In genomic region chr5:169149317-169149716, GRCh38 we compare ENCODE assay signal across 15 cellular contexts.
DNase-seq lines count a peak whose midpoint lies in the region; ATAC-seq and TF ChIP-seq lines count a peak whose summit lies in the region.
"Had no signal": no experiment of that assay in that cellular context is flagged by ENCODE, and none has a peak within 500 bp of the region (broad histone marks: within the 10 kb centered on the region; RNA-seq: fewer than 3 reads in every experiment).

No MANE protein-coding gene starts in this region.

- no peak for TF ChIP-seq POLR2A in testis (IDR thresholded peaks at IDR 0.05)

- CTCF ChIA-PET in activated CD8-positive, alpha-beta memory T cell treated with anti-CD3 and anti-CD28 coated beads, Interleukin-2, amount 10 ng/mL, durations not matched to agents 7 days and 5 days (lab: Charles Lee): no interaction called here

- H3K27ac ChIP-seq in testis: no peak overlapping the region
- H3K27ac ChIP-seq: SJSA1, transverse colon had no signal

- peak; percentile 5 for DNase-seq in NCI-H1092 treated with DMSO at 0.1 percent for 48 hours (lab: John Stamatoyannopoulos, UW)
- no peak for DNase-seq in NCI-H1092 (lab: John Stamatoyannopoulos, UW)
- DNase-seq in NCI-H82 treated with DMSO at 0.1 percent for 48 hours (lab: John Stamatoyannopoulos, UW; ENCODE audit: unreplicated experiment): peak; percentile 10
- peak; percentile 15 for DNase-seq in endothelial cell (ENCODE audit: low spot score)
- DNase-seq in progenitor cell of endocrine pancreas (ENCODE audit: low spot score, unreplicated experiment): no peak
- no peak for DNase-seq in NOMO-1 treated with dmso at 0.1 percent for 144 hours (lab: John Stamatoyannopoulos, UW; ENCODE audit: unreplicated experiment)
- DNase-seq in activated CD8-positive, alpha-beta memory T cell treated with anti-CD3 and anti-CD28 coated beads, Interleukin-2, amount 10 ng/mL, durations not matched to agents 7 days and 5 days: no peak
- DNase-seq in testis: no peak
- DNase-seq: activated CD4-positive, alpha-beta T cell treated with anti-CD3 and anti-CD28 coated beads for 1 hour; activated T-cell treated with anti-CD3 and anti-CD28 coated beads, Interleukin-2, amount 50 U/mL, for 4 hours; anterior cingulate cortex; effector CD4-positive, alpha-beta T cell; left cardiac atrium; transverse colon had no signal

- H3K4me3 ChIP-seq in testis: no peak overlapping the region
- H3K4me3 ChIP-seq: SJSA1, transverse colon had no signal

- H3K27ac Mint-ChIP-seq in endothelial cell (ENCODE audit: unreplicated experiment): no peak overlapping the region
- H3K27ac Mint-ChIP-seq in progenitor cell of endocrine pancreas: no peak overlapping the region
- H3K27ac Mint-ChIP-seq in activated CD8-positive, alpha-beta memory T cell treated with anti-CD3 and anti-CD28 coated beads, Interleukin-2, amount 10 ng/mL, durations not matched to agents 7 days and 5 days: no peak overlapping the region

- H3K4me1 Mint-ChIP-seq in endothelial cell (ENCODE audit: unreplicated experiment) (no peaks in the 10 kb centered on the region), progenitor cell of endocrine pancreas (ENCODE audit: low read depth) (peaks cover 10% of the 10 kb centered on the region)
- H3K4me1 Mint-ChIP-seq in activated CD8-positive, alpha-beta memory T cell treated with anti-CD3 and anti-CD28 coated beads, Interleukin-2, amount 10 ng/mL, durations not matched to agents 7 days and 5 days: no peaks in the 10 kb centered on the region

- H3K9me3 Mint-ChIP-seq in endothelial cell (ENCODE audit: unreplicated experiment): no peaks in the 10 kb centered on the region
- no peaks in the 10 kb centered on the region for H3K9me3 Mint-ChIP-seq in progenitor cell of endocrine pancreas (ENCODE audit: low read depth)
- no peaks in the 10 kb centered on the region for H3K9me3 Mint-ChIP-seq in activated CD8-positive, alpha-beta memory T cell treated with anti-CD3 and anti-CD28 coated beads, Interleukin-2, amount 10 ng/mL, durations not matched to agents 7 days and 5 days (ENCODE audit: low read depth)
- H3K9me3 Mint-ChIP-seq: activated T-cell treated with anti-CD3 and anti-CD28 coated beads, Interleukin-2, amount 50 U/mL, for 4 hours had no signal

- 58 to 81% methylated on average over 4 of the region's 4 CpGs for WGBS in testis, 2 donors

- no peaks in the 10 kb centered on the region for H3K36me3 ChIP-seq in testis (ENCODE audit: low read depth, missing control alignments)
- H3K36me3 ChIP-seq: SJSA1, transverse colon had no signal

- H3K9me3 ChIP-seq in testis: no peaks in the 10 kb centered on the region
- H3K9me3 ChIP-seq: SJSA1, transverse colon had no signal

- H3K4me1 ChIP-seq in testis: no peaks in the 10 kb centered on the region
- H3K4me1 ChIP-seq: SJSA1 had no signal

- TF ChIP-seq CTCF in endothelial cell (IDR thresholded peaks at IDR 0.05; ENCODE audit: unreplicated experiment) (peak; percentile 26), progenitor cell of endocrine pancreas (IDR thresholded peaks at IDR 0.05; ENCODE audit: unreplicated experiment) (peak; percentile 56), testis (IDR thresholded peaks at IDR 0.05) (no peak)

- intact Hi-C loops in testis (cut with DNase I; ENCODE audit: low total_unique reads): no loop called here

- ATAC-seq in activated CD8-positive, alpha-beta memory T cell treated with anti-CD3 and anti-CD28 coated beads, Interleukin-2, amount 10 ng/mL, durations not matched to agents 7 days and 5 days: no peak
- ATAC-seq: activated T-cell treated with anti-CD3 and anti-CD28 coated beads, Interleukin-2, amount 50 U/mL, for 4 hours; left cardiac atrium had no signal

- H3K27me3 ChIP-seq in testis: no peaks in the 10 kb centered on the region
- H3K27me3 ChIP-seq: SJSA1, transverse colon had no signal

- H3K4me3 Mint-ChIP-seq in endothelial cell (ENCODE audit: unreplicated experiment): no peak overlapping the region
- H3K4me3 Mint-ChIP-seq in progenitor cell of endocrine pancreas (ENCODE audit: low read depth): no peak overlapping the region
- H3K4me3 Mint-ChIP-seq in activated CD8-positive, alpha-beta memory T cell treated with anti-CD3 and anti-CD28 coated beads, Interleukin-2, amount 10 ng/mL, durations not matched to agents 7 days and 5 days: no peak overlapping the region
- H3K4me3 Mint-ChIP-seq: activated T-cell treated with anti-CD3 and anti-CD28 coated beads, Interleukin-2, amount 50 U/mL, for 4 hours had no signal

- peaks cover 3% of the 10 kb centered on the region for H3K27me3 Mint-ChIP-seq in endothelial cell (ENCODE audit: unreplicated experiment)
- H3K27me3 Mint-ChIP-seq in progenitor cell of endocrine pancreas: peaks cover 12% of the 10 kb centered on the region
- no peaks in the 10 kb centered on the region for H3K27me3 Mint-ChIP-seq in activated CD8-positive, alpha-beta memory T cell treated with anti-CD3 and anti-CD28 coated beads, Interleukin-2, amount 10 ng/mL, durations not matched to agents 7 days and 5 days

- H3K36me3 Mint-ChIP-seq in endothelial cell (ENCODE audit: low read depth, unreplicated experiment): no peaks in the 10 kb centered on the region
- no peaks in the 10 kb centered on the region for H3K36me3 Mint-ChIP-seq in progenitor cell of endocrine pancreas (ENCODE audit: insufficient read depth)
- H3K36me3 Mint-ChIP-seq in activated CD8-positive, alpha-beta memory T cell treated with anti-CD3 and anti-CD28 coated beads, Interleukin-2, amount 10 ng/mL, durations not matched to agents 7 days and 5 days: no peaks in the 10 kb centered on the region

Comparison
In these comparisons a context has a peak if more than half of its experiments do, and no peak if none do; other contexts are left out.
1. DNase-seq: peak in NCI-H1092 treated with DMSO at 0.1 percent for 48 hours (single experiment), NCI-H82 treated with DMSO at 0.1 percent for 48 hours (single experiment) and endothelial cell (single experiment); none in NCI-H1092 (single experiment), progenitor cell of endocrine pancreas (single experiment), NOMO-1 treated with dmso at 0.1 percent for 144 hours (single experiment), activated CD8-positive, alpha-beta memory T cell treated with anti-CD3 and anti-CD28 coated beads, Interleukin-2, amount 10 ng/mL, durations not matched to agents 7 days and 5 days (single experiment) and testis (single experiment).
2. CTCF ChIP-seq: peak in endothelial cell (single experiment) and progenitor cell of endocrine pancreas (single experiment); none in testis (0 of 3).